ENCODE assay signal across 18 cellular contexts in the genomic region with DNA sequence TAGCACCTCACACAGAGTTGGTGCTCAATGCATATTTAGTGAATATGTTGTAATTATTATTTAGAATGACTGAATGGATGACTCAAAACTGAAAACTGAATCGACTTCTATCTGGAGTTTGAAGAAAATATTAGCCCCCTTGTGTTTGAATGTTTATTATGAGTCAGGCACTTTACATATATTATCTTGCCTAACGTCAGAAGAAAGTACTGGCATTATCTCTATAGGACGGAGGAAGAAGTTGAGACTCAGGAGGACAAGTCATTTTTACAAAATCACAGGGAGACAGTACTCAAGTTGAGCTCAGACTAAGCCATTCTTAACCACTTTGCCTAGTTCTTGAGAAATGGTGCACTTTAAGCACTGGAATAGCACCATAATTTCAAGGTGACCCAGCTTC.
A peak's percentile ranks its signal among the peaks of the same experiment; 100 is the strongest.
DNase-seq lines count a peak whose midpoint lies in the region; ATAC-seq, FAIRE-seq and TF ChIP-seq lines count a peak whose summit lies in the region.
"Had no signal": no experiment of that assay in that cellular context is flagged by ENCODE, and none has a peak within 500 bp of the region (broad histone marks: within the 10 kb centered on the region; RNA-seq: fewer than 3 reads in every experiment).

No MANE protein-coding gene starts in this region.

- intact Hi-C loops in IMR-90 (cut with micrococcal nuclease), result no loop called here

- H2BK20ac ChIP-seq in IMR-90 (ENCODE audit: low read depth, low read length), result no peak overlapping the region

- H3K27me3 ChIP-seq in IMR-90 (ENCODE audit: control insufficient read depth, insufficient read depth, low read length) (no peaks in the 10 kb centered on the region), bronchial epithelial cell (ENCODE audit: control insufficient read depth, insufficient read depth, low read length) (no peaks in the 10 kb centered on the region), trophoblast cell (ENCODE audit: insufficient read depth, low read length) (no peaks in the 10 kb centered on the region)

- no CpG with 5 or more reads among the region's 3 CpGs for WGBS in IMR-90 (ENCODE audit: extremely low coverage in 2 of 2, insufficient read length in 1 of 2), 2 experiments
- WGBS in trophoblast cell (ENCODE audit: extremely low coverage, insufficient coverage, insufficient read length), result no CpG with 5 or more reads among the region's 3 CpGs

- no peak for TF ChIP-seq CTCF in IMR-90 (conservative IDR thresholded peaks at IDR 0.05; ENCODE audit: low read depth, low read length)
- TF ChIP-seq CTCF in bronchial epithelial cell (IDR thresholded peaks at IDR 0.05; ENCODE audit: insufficient read depth, low read length, severe bottlenecking), result no peak

- ATAC-seq in IMR-90 (ENCODE audit: low read depth) (peak; percentile 64), GM18868 (IDR thresholded peaks at IDR 0.05; ENCODE audit: unreplicated experiment) (no peak), HG03139 (IDR thresholded peaks at IDR 0.05; ENCODE audit: unreplicated experiment) (no peak)
- ATAC-seq: GM23338 had no signal

- H3K36me3 ChIP-seq in IMR-90 (ENCODE audit: control insufficient read depth, insufficient read depth, low read length), result no peaks in the 10 kb centered on the region
- no peaks in the 10 kb centered on the region for H3K36me3 ChIP-seq in bronchial epithelial cell (ENCODE audit: control insufficient read depth, insufficient read depth, low read length)
- H3K36me3 ChIP-seq in trophoblast cell (ENCODE audit: control insufficient read depth in 1 of 2, insufficient read depth in 2 of 2, low read length in 2 of 2), result no peaks in the 10 kb centered on the region

- POLR2A ChIA-PET in IMR-90 (lab: Charles Lee; ENCODE audit: unreplicated experiment), result no interaction called here

- BruUV-seq in IMR-90 (replicated peaks; lab: Mats Ljungman, UMichigan), result no TSS peak

- peaks cover 6% of the 10 kb centered on the region; the same call in 1 of the 2 replicates for H3K4me1 ChIP-seq in IMR-90 (ENCODE audit: control insufficient read depth, insufficient read depth, low read length)
- no peaks in the 10 kb centered on the region for H3K4me1 ChIP-seq in trophoblast cell (ENCODE audit: control insufficient read depth in 1 of 2, insufficient read depth in 2 of 2, low read length in 2 of 2)

- H2BK12ac ChIP-seq in trophoblast cell (ENCODE audit: low read length), result no peak overlapping the region

- H3K14ac ChIP-seq in IMR-90 (replicated peaks; ENCODE audit: low read depth, low read length), result peak overlapping the region; percentile 49
- H3K14ac ChIP-seq in trophoblast cell (ENCODE audit: low read length), result no peak overlapping the region

- H3K4me3 ChIP-seq in IMR-90 (ENCODE audit: insufficient read depth, low read depth, low read length) (no peak overlapping the region), bronchial epithelial cell (ENCODE audit: low read depth, low read length) (no peak overlapping the region), trophoblast cell (ENCODE audit: low read depth, low read length) (no peak overlapping the region)
- H3K4me3 ChIP-seq: GM23338 had no signal

- H4K8ac ChIP-seq in IMR-90 (ENCODE audit: low read depth in 2 of 2, low read length in 2 of 2) (no peak overlapping the region), trophoblast cell (ENCODE audit: low read depth, low read length) (no peak overlapping the region)

- no peaks in the 10 kb centered on the region for H3K79me2 ChIP-seq in trophoblast cell (ENCODE audit: control insufficient read depth, insufficient read depth, low read length, poor library complexity)

- H3K23ac ChIP-seq in IMR-90 (ENCODE audit: low read depth, low read length) (no peak overlapping the region), trophoblast cell (ENCODE audit: low read length) (peak overlapping the region; percentile 61)

- no peak overlapping the region for H3K56ac ChIP-seq in IMR-90 (ENCODE audit: extremely low read depth, insufficient read depth, low read length)

- H3K27ac ChIP-seq in IMR-90 (ENCODE audit: insufficient read depth, low read length) (no peak overlapping the region), trophoblast cell (ENCODE audit: low read depth, low read length) (no peak overlapping the region)

- H4K20me1 ChIP-seq in IMR-90 (ENCODE audit: insufficient read depth, low read length), result no peaks in the 10 kb centered on the region

- no peak for TF ChIP-seq RAD21 in IMR-90 (IDR thresholded peaks at IDR 0.05; ENCODE audit: low read length)

- H3K9ac ChIP-seq in IMR-90 (ENCODE audit: low read depth, low read length) (no peak overlapping the region), trophoblast cell (ENCODE audit: low read length) (no peak overlapping the region)

- no peaks in the 10 kb centered on the region for H3K9me1 ChIP-seq in IMR-90 (ENCODE audit: insufficient read depth, low read length)

- peak; percentile 70 for DNase-seq in IMR-90
- DNase-seq in bronchial epithelial cell (ENCODE audit: low read depth), result peak; percentile 80
- DNase-seq in trophoblast cell, result no peak
- DNase-seq in activated CD4-positive, CD25-positive, alpha-beta regulatory T cell (lab: John Stamatoyannopoulos, UW), result no peak
- DNase-seq: C1 segment of cervical spinal cord; Calu3; CD4-positive, alpha-beta memory T cell; COR-L47; DMS53; DMS79 treated with DMSO at 0.1 percent for 48 hours; H9; HFFc6 had no signal

- H3K4ac ChIP-seq in IMR-90 (ENCODE audit: low read depth, low read length) (no peak overlapping the region), trophoblast cell (ENCODE audit: low read depth, low read length) (no peak overlapping the region)

- CTCF ChIA-PET in IMR-90 (lab: Yijun Ruan, JAX), result no interaction called here

- H2BK5ac ChIP-seq in IMR-90 (ENCODE audit: low read depth, low read length, poor library complexity, severe bottlenecking), result no peak overlapping the region
- no peak overlapping the region for H2BK5ac ChIP-seq in trophoblast cell (ENCODE audit: low read depth, low read length, poor library complexity)

- H4K5ac ChIP-seq in IMR-90 (ENCODE audit: low read depth, low read length), result no peak overlapping the region

- no peak overlapping the region for H2AK9ac ChIP-seq in IMR-90 (replicated peaks; ENCODE audit: low read depth, low read length, poor library complexity)

- H3K9me3 ChIP-seq in IMR-90 (ENCODE audit: control insufficient read depth, insufficient read depth, low read length) (no peaks in the 10 kb centered on the region), trophoblast cell (ENCODE audit: insufficient read depth, low read depth, low read length) (no peaks in the 10 kb centered on the region)

- no peak overlapping the region for H2BK15ac ChIP-seq in IMR-90 (ENCODE audit: low read depth, low read length)

- H3K79me1 ChIP-seq in IMR-90 (ENCODE audit: low read depth in 1 of 2, low read length in 2 of 2), result no peaks in the 10 kb centered on the region
- H3K79me1 ChIP-seq in trophoblast cell (ENCODE audit: low read length), result no peaks in the 10 kb centered on the region

- H2AFZ ChIP-seq in IMR-90 (replicated peaks; ENCODE audit: low read length, poor library complexity) (no peak overlapping the region), trophoblast cell (ENCODE audit: insufficient read depth, low read length, poor library complexity) (no peak overlapping the region)
- H2AFZ ChIP-seq: GM23338 had no signal

- in situ Hi-C loops in IMR-90 (cut with MboI; ENCODE audit: low sequenced_read_pairs), result no loop called here

- FAIRE-seq in bronchial epithelial cell (lab: Jason Lieb, UNC), result no peak
- FAIRE-seq: G401.6, GM12892, GM19239 had no signal

- H3K4me2 ChIP-seq in IMR-90 (ENCODE audit: low read depth, low read length) (no peak overlapping the region), trophoblast cell (ENCODE audit: low read length) (no peak overlapping the region)
- H3K4me2 ChIP-seq: GM23338 had no signal

- no peak overlapping the region for H2AK5ac ChIP-seq in IMR-90 (ENCODE audit: low read depth, low read length)
- H2AK5ac ChIP-seq in trophoblast cell (ENCODE audit: low read length), result no peak overlapping the region

- H2BK120ac ChIP-seq in IMR-90 (ENCODE audit: low read depth, low read length) (no peak overlapping the region), trophoblast cell (ENCODE audit: insufficient read depth, low read length, poor library complexity) (no peak overlapping the region)

- H3K18ac ChIP-seq in IMR-90 (ENCODE audit: low read depth, low read length) (no peak overlapping the region), trophoblast cell (ENCODE audit: low read length) (no peak overlapping the region)

- dilution Hi-C loops in IMR-90 (cut with HindIII; ENCODE audit: low sequenced_read_pairs, unreplicated experiment), result no loop called here

- H4K91ac ChIP-seq in IMR-90 (ENCODE audit: insufficient read depth, low read depth, low read length) (no peak overlapping the region), trophoblast cell (ENCODE audit: low read depth, low read length) (no peak overlapping the region)

- no peak for TF ChIP-seq POLR2A in IMR-90 (IDR thresholded peaks at IDR 0.05; ENCODE audit: low read depth, low read length)

- no peak overlapping the region for H4K12ac ChIP-seq in trophoblast cell (ENCODE audit: low read depth, low read length)

TF ChIP-seq in IMR-90, 13 proteins besides CTCF, POLR2A, EP300 and RAD21:
- TF ChIP-seq FOS (IDR thresholded peaks at IDR 0.05; ENCODE audit: low read depth, low read length), result 0 out of 2 replicates have a peak, but pooled peaks have one; percentile 17
- TF ChIP-seq CEBPB (IDR thresholded peaks at IDR 0.05; ENCODE audit: low read depth, low read length), result peak; percentile 17; the same call in 1 of the 2 replicates
- no peak for TF ChIP-seq MXI1 (IDR thresholded peaks at IDR 0.05; ENCODE audit: borderline replicate concordance, low read depth, low read length)

Comparison
In these comparisons a context has a peak if more than half of its experiments do, and no peak if none do; other contexts are left out.
1. DNase-seq: peak in IMR-90 (single experiment) and bronchial epithelial cell (single experiment); none in trophoblast cell (0 of 2) and activated CD4-positive, CD25-positive, alpha-beta regulatory T cell (0 of 4).